ENCODE assay signal across 1 cellular context in the genomic region with DNA sequence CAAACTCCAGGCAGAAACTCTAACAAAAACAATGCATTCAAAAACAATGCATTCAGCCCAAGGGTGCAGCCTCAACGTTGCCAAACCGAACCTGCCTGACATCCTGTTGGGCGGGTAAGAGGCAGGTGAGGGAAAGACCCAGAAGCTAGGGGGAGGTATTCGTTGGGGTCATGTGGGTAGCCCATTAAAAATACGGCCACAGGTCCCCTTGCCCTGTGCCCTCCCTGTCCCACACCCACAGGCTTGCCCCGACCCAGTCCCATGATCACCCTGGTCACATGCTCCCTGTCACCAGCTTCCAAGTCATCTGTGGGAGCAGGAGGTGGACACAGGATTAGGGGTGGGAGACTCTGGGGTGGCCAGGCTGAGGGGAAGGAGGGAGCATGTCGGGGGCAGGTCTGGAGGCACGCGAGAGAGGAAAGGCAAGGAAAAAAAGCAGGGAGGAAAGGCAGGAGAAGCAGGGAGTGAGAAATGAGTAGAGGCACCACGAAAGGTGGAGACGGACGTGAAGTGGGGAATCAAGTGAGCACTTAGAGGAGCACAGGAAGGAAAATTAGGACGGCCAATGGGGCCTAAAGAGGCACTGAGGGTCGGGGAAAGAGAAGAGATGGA.
TF ChIP-seq lines count a peak whose summit lies in the region.

No MANE protein-coding gene starts in this region.

TF ChIP-seq in HepG2, 621 proteins besides CTCF, POLR2A, EP300 and RAD21 (continues in another document):
- TF ChIP-seq NR2F1 (CRISPR knock-in tag; IDR thresholded peaks at IDR 0.05) (0 out of 4 replicates have a peak, but pooled peaks of 1 of the 2 experiments have one; percentile 27), MBD4 (IDR thresholded peaks at IDR 0.05; ENCODE audit: borderline replicate concordance, low read length) (no peak), KLF11 (CRISPR knock-in tag; IDR thresholded peaks at IDR 0.05) (no peak), SNAI1 (CRISPR knock-in tag; IDR thresholded peaks at IDR 0.05; ENCODE audit: borderline replicate concordance) (0 out of 2 replicates have a peak, but pooled peaks have one; percentile 66), KDM1A (CRISPR knock-in tag; IDR thresholded peaks at IDR 0.05) (no peak), TCF12 (IDR thresholded peaks at IDR 0.05) (no peak), TCF12 (CRISPR knock-in tag; IDR thresholded peaks at IDR 0.05) (no peak), FOXC1 (CRISPR knock-in tag; IDR thresholded peaks at IDR 0.05; ENCODE audit: borderline replicate concordance) (peak; percentile 40; the same call in 1 of the 2 replicates), ZNF124 (CRISPR knock-in tag; IDR thresholded peaks at IDR 0.05) (0 out of 2 replicates have a peak, but pooled peaks have one; percentile 30), RXRB (CRISPR knock-in tag; IDR thresholded peaks at IDR 0.05; ENCODE audit: borderline replicate concordance) (0 out of 2 replicates have a peak, but pooled peaks have one; percentile 10), MAF1 (CRISPR knock-in tag; IDR thresholded peaks at IDR 0.05; ENCODE audit: borderline replicate concordance) (no peak), ZC3H4 (CRISPR knock-in tag; IDR thresholded peaks at IDR 0.05; ENCODE audit: borderline replicate concordance) (0 out of 2 replicates have a peak, but pooled peaks have one; percentile 61), IRF2 (CRISPR knock-in tag; IDR thresholded peaks at IDR 0.05) (0 out of 2 replicates have a peak, but pooled peaks have one; percentile 13), CCAR2 (optimal IDR thresholded peaks at IDR 0.05; ENCODE audit: low read depth, low read length) (no peak), SP140L (CRISPR knock-in tag; IDR thresholded peaks at IDR 0.05; ENCODE audit: borderline replicate concordance) (no peak), ZNF572 (CRISPR knock-in tag; IDR thresholded peaks at IDR 0.05) (peak; percentile 93; the same call in 1 of the 2 replicates), ZNF614 (CRISPR knock-in tag; IDR thresholded peaks at IDR 0.05; ENCODE audit: borderline replicate concordance) (0 out of 2 replicates have a peak, but pooled peaks have one; percentile 15), ZNF605 (CRISPR knock-in tag; IDR thresholded peaks at IDR 0.05) (peak; percentile 66; the same call in 1 of the 2 replicates), ZNF235 (CRISPR knock-in tag; IDR thresholded peaks at IDR 0.05; ENCODE audit: borderline replicate concordance) (peak; percentile 40; the same call in 1 of the 2 replicates), ZFP37 (CRISPR knock-in tag; IDR thresholded peaks at IDR 0.05; ENCODE audit: borderline replicate concordance) (0 out of 2 replicates have a peak, but pooled peaks have one; percentile 31), PCBP2 (optimal IDR thresholded peaks at IDR 0.05; ENCODE audit: low read depth, low read length, poor library complexity, severe bottlenecking) (peak; percentile 48), ZC3H13 (CRISPR knock-in tag; IDR thresholded peaks at IDR 0.05) (peak; percentile 65; the same call in 1 of the 2 replicates), NRL (CRISPR knock-in tag; IDR thresholded peaks at IDR 0.05; ENCODE audit: borderline replicate concordance) (0 out of 2 replicates have a peak, but pooled peaks have one; percentile 64), KDM3A (CRISPR knock-in tag; IDR thresholded peaks at IDR 0.05; ENCODE audit: low read depth) (no peak), RORA (CRISPR knock-in tag; IDR thresholded peaks at IDR 0.05) (no peak), MYC (CRISPR knock-in tag; IDR thresholded peaks at IDR 0.05; ENCODE audit: borderline replicate concordance) (no peak), ZNF501 (CRISPR knock-in tag; IDR thresholded peaks at IDR 0.05) (peak; percentile 56; the same call in 1 of the 2 replicates), KDM2A (CRISPR knock-in tag; IDR thresholded peaks at IDR 0.05; ENCODE audit: borderline replicate concordance, low read depth) (peak; percentile 25; the same call in 1 of the 2 replicates), HOXA3 (CRISPR knock-in tag; IDR thresholded peaks at IDR 0.05) (0 out of 2 replicates have a peak, but pooled peaks have one; percentile 20), ZSCAN9 (CRISPR knock-in tag; IDR thresholded peaks at IDR 0.05; ENCODE audit: borderline replicate concordance) (0 out of 2 replicates have a peak, but pooled peaks have one; percentile 25), GATAD2A (CRISPR knock-in tag; IDR thresholded peaks at IDR 0.05) (peak; percentile 45; the same call in 1 of the 2 replicates), HNRNPL (IDR thresholded peaks at IDR 0.05; ENCODE audit: low read depth, low read length) (0 out of 2 replicates have a peak, but pooled peaks have one; percentile 30)
- TF ChIP-seq, protein P1, sequence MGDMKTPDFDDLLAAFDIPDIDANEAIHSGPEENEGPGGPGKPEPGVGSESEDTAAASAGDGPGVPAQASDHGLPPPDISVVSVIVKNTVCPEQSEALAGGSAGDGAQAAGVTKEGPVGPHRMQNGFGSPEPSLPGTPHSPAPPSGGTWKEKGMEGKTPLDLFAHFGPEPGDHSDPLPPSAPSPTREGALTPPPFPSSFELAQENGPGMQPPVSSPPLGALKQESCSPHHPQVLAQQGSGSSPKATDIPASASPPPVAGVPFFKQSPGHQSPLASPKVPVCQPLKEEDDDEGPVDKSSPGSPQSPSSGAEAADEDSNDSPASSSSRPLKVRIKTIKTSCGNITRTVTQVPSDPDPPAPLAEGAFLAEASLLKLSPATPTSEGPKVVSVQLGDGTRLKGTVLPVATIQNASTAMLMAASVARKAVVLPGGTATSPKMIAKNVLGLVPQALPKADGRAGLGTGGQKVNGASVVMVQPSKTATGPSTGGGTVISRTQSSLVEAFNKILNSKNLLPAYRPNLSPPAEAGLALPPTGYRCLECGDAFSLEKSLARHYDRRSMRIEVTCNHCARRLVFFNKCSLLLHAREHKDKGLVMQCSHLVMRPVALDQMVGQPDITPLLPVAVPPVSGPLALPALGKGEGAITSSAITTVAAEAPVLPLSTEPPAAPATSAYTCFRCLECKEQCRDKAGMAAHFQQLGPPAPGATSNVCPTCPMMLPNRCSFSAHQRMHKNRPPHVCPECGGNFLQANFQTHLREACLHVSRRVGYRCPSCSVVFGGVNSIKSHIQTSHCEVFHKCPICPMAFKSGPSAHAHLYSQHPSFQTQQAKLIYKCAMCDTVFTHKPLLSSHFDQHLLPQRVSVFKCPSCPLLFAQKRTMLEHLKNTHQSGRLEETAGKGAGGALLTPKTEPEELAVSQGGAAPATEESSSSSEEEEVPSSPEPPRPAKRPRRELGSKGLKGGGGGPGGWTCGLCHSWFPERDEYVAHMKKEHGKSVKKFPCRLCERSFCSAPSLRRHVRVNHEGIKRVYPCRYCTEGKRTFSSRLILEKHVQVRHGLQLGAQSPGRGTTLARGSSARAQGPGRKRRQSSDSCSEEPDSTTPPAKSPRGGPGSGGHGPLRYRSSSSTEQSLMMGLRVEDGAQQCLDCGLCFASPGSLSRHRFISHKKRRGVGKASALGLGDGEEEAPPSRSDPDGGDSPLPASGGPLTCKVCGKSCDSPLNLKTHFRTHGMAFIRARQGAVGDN (CRISPR knock-in tag; IDR thresholded peaks at IDR 0.05): peak; percentile 87
- TF ChIP-seq, protein P2, sequence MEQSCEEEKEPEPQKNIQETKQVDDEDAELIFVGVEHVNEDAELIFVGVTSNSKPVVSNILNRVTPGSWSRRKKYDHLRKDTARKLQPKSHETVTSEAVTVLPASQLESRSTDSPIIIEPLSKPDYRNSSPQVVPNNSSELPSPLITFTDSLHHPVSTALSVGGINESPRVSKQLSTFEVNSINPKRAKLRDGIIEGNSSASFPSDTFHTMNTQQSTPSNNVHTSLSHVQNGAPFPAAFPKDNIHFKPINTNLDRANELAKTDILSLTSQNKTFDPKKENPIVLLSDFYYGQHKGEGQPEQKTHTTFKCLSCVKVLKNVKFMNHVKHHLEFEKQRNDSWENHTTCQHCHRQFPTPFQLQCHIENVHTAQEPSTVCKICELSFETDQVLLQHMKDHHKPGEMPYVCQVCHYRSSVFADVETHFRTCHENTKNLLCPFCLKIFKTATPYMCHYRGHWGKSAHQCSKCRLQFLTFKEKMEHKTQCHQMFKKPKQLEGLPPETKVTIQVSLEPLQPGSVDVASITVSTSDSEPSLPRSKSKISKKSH (CRISPR knock-in tag; IDR thresholded peaks at IDR 0.05; ENCODE audit: borderline replicate concordance): 0 out of 2 replicates have a peak, but pooled peaks have one; percentile 53
- TF ChIP-seq, protein P3, sequence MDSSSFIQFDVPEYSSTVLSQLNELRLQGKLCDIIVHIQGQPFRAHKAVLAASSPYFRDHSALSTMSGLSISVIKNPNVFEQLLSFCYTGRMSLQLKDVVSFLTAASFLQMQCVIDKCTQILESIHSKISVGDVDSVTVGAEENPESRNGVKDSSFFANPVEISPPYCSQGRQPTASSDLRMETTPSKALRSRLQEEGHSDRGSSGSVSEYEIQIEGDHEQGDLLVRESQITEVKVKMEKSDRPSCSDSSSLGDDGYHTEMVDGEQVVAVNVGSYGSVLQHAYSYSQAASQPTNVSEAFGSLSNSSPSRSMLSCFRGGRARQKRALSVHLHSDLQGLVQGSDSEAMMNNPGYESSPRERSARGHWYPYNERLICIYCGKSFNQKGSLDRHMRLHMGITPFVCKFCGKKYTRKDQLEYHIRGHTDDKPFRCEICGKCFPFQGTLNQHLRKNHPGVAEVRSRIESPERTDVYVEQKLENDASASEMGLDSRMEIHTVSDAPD (CRISPR knock-in tag; IDR thresholded peaks at IDR 0.05): no peak
- TF ChIP-seq, protein P4, sequence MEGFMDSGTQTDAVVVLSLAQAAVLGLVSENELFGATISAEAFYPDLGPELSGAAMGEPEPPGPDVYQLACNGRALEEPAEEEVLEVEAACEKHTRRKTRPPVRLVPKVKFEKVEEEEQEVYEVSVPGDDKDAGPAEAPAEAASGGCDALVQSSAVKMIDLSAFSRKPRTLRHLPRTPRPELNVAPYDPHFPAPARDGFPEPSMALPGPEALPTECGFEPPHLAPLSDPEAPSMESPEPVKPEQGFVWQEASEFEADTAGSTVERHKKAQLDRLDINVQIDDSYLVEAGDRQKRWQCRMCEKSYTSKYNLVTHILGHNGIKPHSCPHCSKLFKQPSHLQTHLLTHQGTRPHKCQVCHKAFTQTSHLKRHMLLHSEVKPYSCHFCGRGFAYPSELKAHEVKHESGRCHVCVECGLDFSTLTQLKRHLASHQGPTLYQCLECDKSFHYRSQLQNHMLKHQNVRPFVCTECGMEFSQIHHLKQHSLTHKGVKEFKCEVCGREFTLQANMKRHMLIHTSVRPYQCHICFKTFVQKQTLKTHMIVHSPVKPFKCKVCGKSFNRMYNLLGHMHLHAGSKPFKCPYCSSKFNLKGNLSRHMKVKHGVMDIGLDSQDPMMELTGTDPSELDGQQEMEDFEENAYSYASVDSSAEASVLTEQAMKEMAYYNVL (CRISPR knock-in tag; IDR thresholded peaks at IDR 0.05; ENCODE audit: borderline replicate concordance): peak; percentile 73
- TF ChIP-seq, protein P5, sequence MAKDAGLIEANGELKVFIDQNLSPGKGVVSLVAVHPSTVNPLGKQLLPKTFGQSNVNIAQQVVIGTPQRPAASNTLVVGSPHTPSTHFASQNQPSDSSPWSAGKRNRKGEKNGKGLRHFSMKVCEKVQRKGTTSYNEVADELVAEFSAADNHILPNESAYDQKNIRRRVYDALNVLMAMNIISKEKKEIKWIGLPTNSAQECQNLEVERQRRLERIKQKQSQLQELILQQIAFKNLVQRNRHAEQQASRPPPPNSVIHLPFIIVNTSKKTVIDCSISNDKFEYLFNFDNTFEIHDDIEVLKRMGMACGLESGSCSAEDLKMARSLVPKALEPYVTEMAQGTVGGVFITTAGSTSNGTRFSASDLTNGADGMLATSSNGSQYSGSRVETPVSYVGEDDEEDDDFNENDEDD (CRISPR knock-in tag; IDR thresholded peaks at IDR 0.05; ENCODE audit: borderline replicate concordance): peak; percentile 56; the same call in 1 of the 2 replicates
- TF ChIP-seq, protein P6, sequence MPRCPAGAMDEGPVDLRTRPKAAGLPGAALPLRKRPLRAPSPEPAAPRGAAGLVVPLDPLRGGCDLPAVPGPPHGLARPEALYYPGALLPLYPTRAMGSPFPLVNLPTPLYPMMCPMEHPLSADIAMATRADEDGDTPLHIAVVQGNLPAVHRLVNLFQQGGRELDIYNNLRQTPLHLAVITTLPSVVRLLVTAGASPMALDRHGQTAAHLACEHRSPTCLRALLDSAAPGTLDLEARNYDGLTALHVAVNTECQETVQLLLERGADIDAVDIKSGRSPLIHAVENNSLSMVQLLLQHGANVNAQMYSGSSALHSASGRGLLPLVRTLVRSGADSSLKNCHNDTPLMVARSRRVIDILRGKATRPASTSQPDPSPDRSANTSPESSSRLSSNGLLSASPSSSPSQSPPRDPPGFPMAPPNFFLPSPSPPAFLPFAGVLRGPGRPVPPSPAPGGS (CRISPR knock-in tag; IDR thresholded peaks at IDR 0.05): no peak
- TF ChIP-seq, protein P7, sequence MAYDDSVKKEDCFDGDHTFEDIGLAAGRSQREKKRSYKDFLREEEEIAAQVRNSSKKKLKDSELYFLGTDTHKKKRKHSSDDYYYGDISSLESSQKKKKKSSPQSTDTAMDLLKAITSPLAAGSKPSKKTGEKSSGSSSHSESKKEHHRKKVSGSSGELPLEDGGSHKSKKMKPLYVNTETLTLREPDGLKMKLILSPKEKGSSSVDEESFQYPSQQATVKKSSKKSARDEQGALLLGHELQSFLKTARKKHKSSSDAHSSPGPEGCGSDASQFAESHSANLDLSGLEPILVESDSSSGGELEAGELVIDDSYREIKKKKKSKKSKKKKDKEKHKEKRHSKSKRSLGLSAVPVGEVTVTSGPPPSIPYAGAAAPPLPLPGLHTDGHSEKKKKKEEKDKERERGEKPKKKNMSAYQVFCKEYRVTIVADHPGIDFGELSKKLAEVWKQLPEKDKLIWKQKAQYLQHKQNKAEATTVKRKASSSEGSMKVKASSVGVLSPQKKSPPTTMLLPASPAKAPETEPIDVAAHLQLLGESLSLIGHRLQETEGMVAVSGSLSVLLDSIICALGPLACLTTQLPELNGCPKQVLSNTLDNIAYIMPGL (CRISPR knock-in tag; IDR thresholded peaks at IDR 0.05; ENCODE audit: borderline replicate concordance in 1 of 2, low read depth in 1 of 2): 0 out of 4 replicates have a peak, but pooled peaks have one; percentile 1 to 3
